Comparison of ENCODE assay signal across 8 cellular contexts in the genomic region with DNA sequence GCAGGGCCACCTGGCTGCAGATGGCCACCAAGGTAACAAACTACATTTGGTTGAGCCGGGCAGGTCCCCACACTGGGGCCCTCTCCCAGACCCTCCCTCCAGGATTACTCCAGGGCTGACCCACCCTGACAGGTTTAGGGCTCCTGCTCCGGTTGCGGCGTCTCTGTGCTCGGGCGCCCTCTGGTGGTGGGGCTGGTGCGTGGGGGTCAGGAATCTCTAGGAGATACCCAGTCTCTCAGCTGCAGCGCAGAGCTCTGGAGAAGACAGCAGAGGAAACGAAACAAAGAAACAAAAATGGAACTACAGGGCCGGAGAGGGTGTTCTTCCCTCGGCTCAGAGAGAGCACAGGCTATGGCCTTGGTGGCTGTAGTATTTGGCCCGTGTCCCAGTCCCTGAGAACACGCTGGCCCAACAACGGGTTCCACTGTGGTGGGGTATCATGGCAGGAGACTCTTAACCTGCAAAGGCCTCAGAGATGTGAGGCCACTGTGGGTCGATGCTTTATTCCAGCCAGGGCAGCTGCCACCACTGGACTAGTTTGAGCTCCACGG.
A peak's percentile ranks its signal among the peaks of the same experiment; 100 is the strongest.
DNase-seq lines count a peak whose midpoint lies in the region; ATAC-seq and TF ChIP-seq lines count a peak whose summit lies in the region.

No MANE protein-coding gene starts in this region.

- H3K4me3 ChIP-seq in astrocyte of the cerebellum (ENCODE audit: low read depth, low read length) (peak overlapping the region; percentile 50), iPS DF 6.9 (ENCODE audit: low read length) (peak overlapping the region; percentile 33; the same call in 1 of the 2 replicates)

- peak; percentile 78 for TF ChIP-seq CTCF in astrocyte of the cerebellum (IDR thresholded peaks at IDR 0.05; ENCODE audit: low read depth, low read length, missing control alignments)

- H3K27ac ChIP-seq in iPS DF 6.9 (ENCODE audit: low read length) = no peak overlapping the region

- in situ Hi-C loops in astrocyte of the cerebellum (cut with HindIII; ENCODE audit: low sequenced_read_pairs) = no loop called here

- WGBS in iPS DF 6.9 (ENCODE audit: insufficient coverage, insufficient read length) = no CpG with 5 or more reads among the region's 16 CpGs

- no peaks in the 10 kb centered on the region for H3K36me3 ChIP-seq in ES-I3 (ENCODE audit: insufficient read depth, low read length)
- H3K36me3 ChIP-seq in iPS DF 6.9 (ENCODE audit: control insufficient read depth, insufficient read depth, low read length) = no peaks in the 10 kb centered on the region; the same call in 1 of the 2 replicates

- H3K9me3 ChIP-seq in ES-I3 (ENCODE audit: control insufficient read depth, insufficient read depth, low read length) (no peaks in the 10 kb centered on the region), iPS DF 6.9 (ENCODE audit: control insufficient read depth, insufficient read depth, low read length) (no peaks in the 10 kb centered on the region)

- DNase-seq in HUDEP-2 (lab: John Stamatoyannopoulos, UW; ENCODE audit: unreplicated experiment in 76 of 76) = peak in 58 of 76 experiments; percentile 10 to 79 (median 52)
- peak; percentile 58 for DNase-seq in T1000 (lab: John Stamatoyannopoulos, UW)
- DNase-seq in astrocyte of the cerebellum (ENCODE audit: low read depth) = no peak
- DNase-seq in iPS DF 6.9 (ENCODE audit: low read depth, low spot score) = no peak
- DNase-seq in stimulated activated CD4-positive, alpha-beta T cell treated with anti-CD3 and anti-CD28 coated beads, Interleukin-12 subunit alpha, Interleukin-12 subunit beta, amount 100 ng/mL, for 24 hours (ENCODE audit: low read depth in 2 of 2) = peak; percentile 39 to 76

- H3K4me1 ChIP-seq in ES-I3 (ENCODE audit: insufficient read depth, low read length) = no peaks in the 10 kb centered on the region; the same call in 1 of the 2 replicates
- no peaks in the 10 kb centered on the region; the same call in 1 of the 2 replicates for H3K4me1 ChIP-seq in iPS DF 6.9 (ENCODE audit: control insufficient read depth, insufficient read depth, low read length)

- peaks cover 25% of the 10 kb centered on the region for H3K27me3 ChIP-seq in iPS DF 6.9 (ENCODE audit: control insufficient read depth, insufficient read depth, low read length)

- peak overlapping the region; percentile 75; the same call in 1 of the 2 replicates for H3K9ac ChIP-seq in ES-I3 (ENCODE audit: low read depth, low read length)

- no peak for ATAC-seq in GM21619 (IDR thresholded peaks at IDR 0.05; ENCODE audit: unreplicated experiment)
- ATAC-seq in HG02840 (IDR thresholded peaks at IDR 0.05; ENCODE audit: low FRiP score, unreplicated experiment) = no peak

Comparison
In these comparisons a context has a peak if more than half of its experiments do, and no peak if none do; other contexts are left out.
1. DNase-seq: peak in HUDEP-2 (58 of 76), T1000 (single experiment) and stimulated activated CD4-positive, alpha-beta T cell treated with anti-CD3 and anti-CD28 coated beads, Interleukin-12 subunit alpha, Interleukin-12 subunit beta, amount 100 ng/mL, for 24 hours (2 of 2); none in astrocyte of the cerebellum (single experiment) and iPS DF 6.9 (single experiment).